In the genomic region with DNA sequence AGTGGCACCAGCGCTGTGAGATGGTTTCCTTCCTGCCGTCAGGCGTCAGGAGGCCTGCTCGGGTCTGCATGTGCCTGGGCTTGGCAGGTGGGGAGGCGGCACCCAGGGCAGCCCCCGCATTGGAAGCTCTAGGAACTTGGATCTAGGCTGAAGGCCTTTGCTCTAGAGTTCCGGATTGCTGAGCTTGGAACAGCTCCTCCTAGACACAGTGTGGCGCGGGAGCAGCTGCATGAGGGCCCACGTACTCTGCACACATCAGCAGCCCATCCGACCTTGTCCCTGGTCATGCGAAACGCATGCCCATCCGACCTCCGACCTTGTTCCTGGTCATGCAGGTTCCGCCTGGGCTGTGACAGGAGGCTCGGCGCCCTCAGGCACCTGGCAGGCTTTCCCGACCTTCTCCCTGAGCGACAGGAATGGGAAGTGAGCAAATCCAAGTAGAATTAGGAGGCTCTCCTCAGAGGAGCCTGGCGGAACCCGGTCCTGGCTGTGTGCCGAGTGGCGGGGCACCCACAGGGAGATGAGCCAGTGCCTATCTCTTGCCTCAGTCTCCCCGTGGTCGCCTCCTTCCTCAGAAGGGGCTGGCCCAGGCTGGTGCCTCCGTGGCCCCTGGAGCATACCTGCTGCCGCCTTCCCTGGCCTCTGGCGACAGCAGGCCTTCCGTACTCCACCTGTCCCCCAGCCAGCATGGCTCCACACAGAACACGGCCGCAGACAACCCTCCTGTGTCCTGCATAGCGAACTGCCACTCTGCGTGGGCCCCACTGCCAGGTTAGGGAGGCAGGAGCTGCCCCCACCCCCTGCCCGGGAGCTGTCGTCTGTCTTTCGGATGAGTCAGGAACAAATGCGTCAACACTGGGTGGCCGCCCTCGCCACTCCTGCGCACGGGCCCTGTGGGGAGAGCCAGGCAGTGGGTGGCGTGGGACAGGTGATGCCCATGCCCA, we compare ENCODE assay signal across 25 cellular contexts. TPM values are rescaled to one million over a fixed set of nuclear protein-coding genes. Genes with fewer than 3 reads are reported as not detected.
DNase-seq lines count a peak whose midpoint lies in the region; ATAC-seq and TF ChIP-seq lines count a peak whose summit lies in the region.
"Had no signal": no experiment of that assay in that cellular context is flagged by ENCODE, and none has a peak within 500 bp of the region (broad histone marks: within the 10 kb centered on the region; RNA-seq: fewer than 3 reads in every experiment).

No MANE protein-coding gene starts in this region.

- H4K20me1 ChIP-seq in BLaER1 (peaks cover 96% of the 10 kb centered on the region), mammary epithelial cell (ENCODE audit: insufficient read depth, low read length) (peaks cover 2% of the 10 kb centered on the region)

- peaks cover 14% of the 10 kb centered on the region for H3K4me1 Mint-ChIP-seq in T-helper 17 cell

- peak overlapping the region; percentile 44; the same call in 1 of the 2 replicates for H3K4me3 ChIP-seq in BLaER1
- no peak overlapping the region for H3K4me3 ChIP-seq in mammary epithelial cell (replicated peaks in 1 of 3; ENCODE audit: insufficient read depth in 1 of 3, low read depth in 2 of 3, low read length in 3 of 3)
- H3K4me3 ChIP-seq: breast epithelium, gastrocnemius medialis, MG63, SK-N-MC, tibial artery had no signal

- no TSS peak for BruUV-seq in mammary epithelial cell (replicated peaks; lab: Mats Ljungman, UMichigan)

- H3K27me3 ChIP-seq in BLaER1, result no peaks in the 10 kb centered on the region
- no peaks in the 10 kb centered on the region for H3K27me3 ChIP-seq in mammary epithelial cell (ENCODE audit: insufficient read depth, low read length)
- H3K27me3 ChIP-seq: breast epithelium, gastrocnemius medialis, MG63, neutrophil, tibial artery had no signal

- H3K4me1 ChIP-seq in BLaER1 (peaks cover 57% of the 10 kb centered on the region), mammary epithelial cell (ENCODE audit: insufficient read depth, low read length) (no peaks in the 10 kb centered on the region)
- H3K4me1 ChIP-seq: Caco-2 had no signal

- peaks cover 59% of the 10 kb centered on the region for H3K79me2 ChIP-seq in mammary epithelial cell (ENCODE audit: insufficient read depth, low read length)

- peak overlapping the region; percentile 51 for H3K9ac ChIP-seq in BLaER1
- H3K9ac ChIP-seq in mammary epithelial cell (ENCODE audit: insufficient read depth, low read length), result no peak overlapping the region

- TF ChIP-seq CTCF in GM10248 (IDR thresholded peaks at IDR 0.05; ENCODE audit: control extremely low read depth, extremely low read depth, low read depth, missing control alignments) (no peak), mammary epithelial cell (conservative IDR thresholded peaks at IDR 0.05 in 1 of 2, IDR thresholded peaks at IDR 0.05 in 1 of 2; ENCODE audit: extremely low read depth in 1 of 2, insufficient read depth in 1 of 2, low read depth in 1 of 2, low read length in 2 of 2) (no peak)

- H3K27me3 Mint-ChIP-seq in T-helper 17 cell, result no peaks in the 10 kb centered on the region
- H3K27me3 Mint-ChIP-seq: activated CD4-positive, alpha-beta memory T cell treated with anti-CD3 and anti-CD28 coated beads for 36 hours had no signal

- H3K27ac ChIP-seq in BLaER1, result peak overlapping the region; percentile 67
- H3K27ac ChIP-seq in mammary epithelial cell (ENCODE audit: insufficient read depth, low read depth, low read length), result no peak overlapping the region
- H3K27ac ChIP-seq: breast epithelium, gastrocnemius medialis, neutrophil, SK-N-MC, tibial artery had no signal

- POLR2A ChIA-PET in GM10248 (lab: Yijun Ruan, JAX), result no interaction called here

- H3K27ac Mint-ChIP-seq in T-helper 17 cell, result no peak overlapping the region
- H3K27ac Mint-ChIP-seq: activated CD4-positive, alpha-beta memory T cell treated with anti-CD3 and anti-CD28 coated beads for 36 hours; T-helper 2 cell treated with Interferon-gamma antibody and Interleukin-4, amounts not matched to agents 5 μg/mL and 100 μg/mL, for 36 hours had no signal

- in situ Hi-C loops in mammary epithelial cell (cut with MboI; ENCODE audit: low sequenced_read_pairs in 2 of 2), result no loop called here

- ATAC-seq in T-helper 17 cell (no peak), left ventricle myocardium superior (no peak), GM18858 (IDR thresholded peaks at IDR 0.05; ENCODE audit: unreplicated experiment) (no peak)
- ATAC-seq: gastrocnemius medialis, Panc1 had no signal

- WGBS in mammary epithelial cell (ENCODE audit: low coverage, missing lambda C conversion rate), result 93% methylated on average over 28 of the region's 43 CpGs

- peak overlapping the region; percentile 31 for H3K4me3 Mint-ChIP-seq in T-helper 17 cell
- H3K4me3 Mint-ChIP-seq: activated CD4-positive, alpha-beta memory T cell treated with anti-CD3 and anti-CD28 coated beads for 36 hours; T-helper 2 cell treated with Interferon-gamma antibody and Interleukin-4, amounts not matched to agents 5 μg/mL and 100 μg/mL, for 36 hours had no signal

- H3K36me3 ChIP-seq in BLaER1, result peaks cover 92% of the 10 kb centered on the region
- no peaks in the 10 kb centered on the region for H3K36me3 ChIP-seq in mammary epithelial cell (ENCODE audit: insufficient read depth, low read length)

- CTCF ChIA-PET in GM10248 (lab: Yijun Ruan, JAX) (no interaction called here), mammary epithelial cell (lab: Charles Lee; ENCODE audit: low non-redundant PET) (no interaction called here)

- no peak overlapping the region for H2AFZ ChIP-seq in mammary epithelial cell (ENCODE audit: low read depth, low read length)

- H3K9me3 ChIP-seq in BLaER1 (no peaks in the 10 kb centered on the region), T-helper 17 cell (ENCODE audit: control insufficient read depth, low read length, poor library complexity, severe bottlenecking) (no peaks in the 10 kb centered on the region), mammary epithelial cell (replicated peaks; ENCODE audit: insufficient read depth, low read length) (no peaks in the 10 kb centered on the region)
- H3K9me3 ChIP-seq: breast epithelium, Caco-2, gastrocnemius medialis, MG63, neutrophil, tibial artery had no signal

- peaks cover 10% of the 10 kb centered on the region for H3K36me3 Mint-ChIP-seq in T-helper 17 cell (ENCODE audit: low read depth)

- H3K4me2 ChIP-seq in BLaER1 (peak overlapping the region; percentile 89), mammary epithelial cell (ENCODE audit: insufficient read depth, low read depth, low read length) (no peak overlapping the region)

- no peak for DNase-seq in T-helper 17 cell
- peak; percentile 27 for DNase-seq in left ventricle myocardium superior
- DNase-seq in occipital lobe (lab: John Stamatoyannopoulos, UW), result peak; percentile 54
- DNase-seq in GM10248 (ENCODE audit: extremely low spot score), result no peak
- DNase-seq in mammary epithelial cell, result no peak
- DNase-seq in HuH-7 (ENCODE audit: low spot score), result no peak
- DNase-seq: activated CD4-positive, alpha-beta memory T cell treated with anti-CD3 and anti-CD28 coated beads for 36 hours; activated naive CD4-positive, alpha-beta T cell treated with anti-CD3 and anti-CD28 coated beads, Interleukin-2, amount 50 U/mL, for 16 hours; activated T-cell treated with anti-CD3 and anti-CD28 coated beads for 4 hours; Caco-2; EL; gastrocnemius medialis; IMR-90; MG63; NCI-H1436; NCI-H82; stimulated activated naive CD4-positive, alpha-beta T cell treated with Interleukin-2 at 50 U/mL for 16 hours; tibial artery had no signal

- dilution Hi-C loops in mammary epithelial cell (cut with HindIII; ENCODE audit: low sequenced_read_pairs), result no loop called here

- intact Hi-C loops in left ventricle myocardium superior (cut with micrococcal nuclease) (no loop called here), mammary epithelial cell (cut with micrococcal nuclease) (no loop called here)

RNA-seq across cellular contexts. Expression of gene GET4, which starts 12.0 kb away (rescaled TPM):
- total RNA-seq in T-helper 17 cell (10 to 100 TPM; 58.5 to 81.0 TPM), left ventricle myocardium superior (20.6 TPM), occipital lobe (16.2 TPM), mammary epithelial cell (10 to 100 TPM; 26.0 to 40.8 TPM)
- polyA plus RNA-seq in mammary epithelial cell, result 28.5 TPM
- polyA minus RNA-seq in mammary epithelial cell, result 24.8 TPM

RNA-seq across cellular contexts. Expression of gene SUN1, which starts 56.1 kb away (rescaled TPM):
- total RNA-seq in T-helper 17 cell, result 10 to 100 TPM; 89.7 to 97.5 TPM
- 186 TPM for total RNA-seq in left ventricle myocardium superior
- 154 TPM for total RNA-seq in occipital lobe
- 100 to 1,000 TPM; 135 to 191 TPM for total RNA-seq in mammary epithelial cell
- polyA plus RNA-seq in mammary epithelial cell, result 176 TPM
- 160 TPM for polyA minus RNA-seq in mammary epithelial cell

Comparison
In these comparisons a context has a peak if more than half of its experiments do, and no peak if none do; other contexts are left out.
1. DNase-seq: peak in left ventricle myocardium superior (single experiment) and occipital lobe (single experiment); none in T-helper 17 cell (0 of 3), GM10248 (single experiment), mammary epithelial cell (single experiment) and HuH-7 (single experiment).